In the genomic region with DNA sequence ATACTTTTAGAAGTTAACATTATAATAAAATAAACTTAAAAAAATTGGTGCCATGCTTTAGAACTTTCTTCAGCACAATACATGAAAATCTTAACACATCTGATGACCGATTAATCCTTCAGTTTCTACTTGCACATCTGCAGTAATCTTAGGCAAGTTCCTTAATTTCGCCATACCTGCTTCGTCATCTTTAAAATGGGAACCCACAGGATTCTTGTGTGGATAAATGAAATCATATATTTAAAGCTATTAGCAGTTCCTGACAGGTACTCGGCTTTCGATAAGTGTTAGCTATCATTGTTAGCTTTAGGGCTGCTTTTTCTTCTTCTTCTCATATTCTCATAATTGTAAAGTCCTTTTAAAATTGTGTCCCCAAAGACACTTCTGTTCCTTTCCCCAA, we compare ENCODE assay signal across 8 cellular contexts. TPM values are rescaled to one million over a fixed set of nuclear protein-coding genes. Genes with fewer than 3 reads are reported as not detected.
A peak's percentile ranks its signal among the peaks of the same experiment; 100 is the strongest.
DNase-seq lines count a peak whose midpoint lies in the region; ATAC-seq lines count a peak whose summit lies in the region.

No MANE protein-coding gene starts in this region.

- CTCF ChIA-PET in activated CD4-positive, alpha-beta memory T cell treated with anti-CD3 and anti-CD28 coated beads for 36 hours (lab: Charles Lee) = interaction anchor here (0.6 to 2.6 kb wide), 5 partner anchors 10 to 995 kb away, joined by 3 to 24 read pairs (median 5); partner anchors contain the start of gene SAMD9

- peak overlapping the region; percentile 99 for H3K4me3 Mint-ChIP-seq in T-helper 2 cell treated with Interferon-gamma antibody and Interleukin-4, amounts not matched to agents 5 μg/mL and 100 μg/mL, for 36 hours
- peak overlapping the region; percentile 91 for H3K4me3 Mint-ChIP-seq in activated CD4-positive, alpha-beta memory T cell treated with anti-CD3 and anti-CD28 coated beads for 36 hours

- H3K9me3 Mint-ChIP-seq in T-helper 2 cell treated with Interferon-gamma antibody and Interleukin-4, amounts not matched to agents 5 μg/mL and 100 μg/mL, for 36 hours = no peaks in the 10 kb centered on the region
- no peaks in the 10 kb centered on the region for H3K9me3 Mint-ChIP-seq in activated CD4-positive, alpha-beta memory T cell treated with anti-CD3 and anti-CD28 coated beads for 36 hours

- H3K4me1 ChIP-seq in subcutaneous abdominal adipose tissue (ENCODE audit: control insufficient read depth in 5 of 5, insufficient read depth in 5 of 5, low read length in 5 of 5) = peaks cover 0 to 22% (median 16%) of the 10 kb centered on the region in 5 donors

- no peaks in the 10 kb centered on the region for H3K9me3 ChIP-seq in iPS-18c (ENCODE audit: control insufficient read depth, insufficient read depth, low read length)
- no peaks in the 10 kb centered on the region for H3K9me3 ChIP-seq in subcutaneous abdominal adipose tissue (ENCODE audit: control insufficient read depth in 5 of 5, low read length in 5 of 5)

- POLR2A ChIA-PET in activated CD4-positive, alpha-beta memory T cell treated with anti-CD3 and anti-CD28 coated beads for 36 hours (lab: Charles Lee) = interaction anchor here (0.9 to 1.9 kb wide), 5 partner anchors 10 to 703 kb away, joined by 3 to 5 read pairs (median 3); partner anchors contain the start of genes CDK6, PEX1 and RBM48

- no peak overlapping the region for H3K27ac ChIP-seq in subcutaneous abdominal adipose tissue (ENCODE audit: low read depth, low read length)

- peaks cover 20% of the 10 kb centered on the region for H3K4me1 Mint-ChIP-seq in T-helper 2 cell treated with Interferon-gamma antibody and Interleukin-4, amounts not matched to agents 5 μg/mL and 100 μg/mL, for 36 hours (ENCODE audit: low read depth)
- H3K4me1 Mint-ChIP-seq in activated CD4-positive, alpha-beta memory T cell treated with anti-CD3 and anti-CD28 coated beads for 36 hours (ENCODE audit: low read depth) = peaks cover 11% of the 10 kb centered on the region

- peak overlapping the region in 3 of 5 donors; percentile 90 to 95 (median 92) for H3K9ac ChIP-seq in subcutaneous abdominal adipose tissue (ENCODE audit: low read length in 5 of 5)

- no peak for ATAC-seq in GM19035 (IDR thresholded peaks at IDR 0.05; ENCODE audit: unreplicated experiment)
- ATAC-seq in HG02678 (IDR thresholded peaks at IDR 0.05; ENCODE audit: unreplicated experiment) = no peak
- ATAC-seq in GM21717 (IDR thresholded peaks at IDR 0.05; ENCODE audit: unreplicated experiment) = no peak

- intact Hi-C loops in activated CD4-positive, alpha-beta memory T cell treated with anti-CD3 and anti-CD28 coated beads for 36 hours (cut with micrococcal nuclease) = loop anchor here (5.0 kb wide), 2 partner anchors 784 to 856 kb away; partner anchors contain the start of gene GATAD1

- no peak for DNase-seq in T-helper 2 cell treated with Interferon-gamma antibody and Interleukin-4, amounts not matched to agents 5 μg/mL and 100 μg/mL, for 36 hours (ENCODE audit: low spot score)
- no peak for DNase-seq in T-helper 2 cell
- DNase-seq in activated CD4-positive, alpha-beta memory T cell treated with anti-CD3 and anti-CD28 coated beads for 36 hours = no peak

- peaks cover 15% of the 10 kb centered on the region for H3K27me3 Mint-ChIP-seq in T-helper 2 cell treated with Interferon-gamma antibody and Interleukin-4, amounts not matched to agents 5 μg/mL and 100 μg/mL, for 36 hours (ENCODE audit: low read depth)
- no peaks in the 10 kb centered on the region for H3K27me3 Mint-ChIP-seq in activated CD4-positive, alpha-beta memory T cell treated with anti-CD3 and anti-CD28 coated beads for 36 hours

- H3K36me3 Mint-ChIP-seq in T-helper 2 cell treated with Interferon-gamma antibody and Interleukin-4, amounts not matched to agents 5 μg/mL and 100 μg/mL, for 36 hours (ENCODE audit: low read depth) = no peaks in the 10 kb centered on the region
- no peaks in the 10 kb centered on the region for H3K36me3 Mint-ChIP-seq in activated CD4-positive, alpha-beta memory T cell treated with anti-CD3 and anti-CD28 coated beads for 36 hours

- no peaks in the 10 kb centered on the region for H3K36me3 ChIP-seq in subcutaneous abdominal adipose tissue (ENCODE audit: control insufficient read depth in 5 of 5, insufficient read depth in 5 of 5, low read length in 5 of 5)

- H3K27me3 ChIP-seq in subcutaneous abdominal adipose tissue (ENCODE audit: control insufficient read depth in 5 of 5, insufficient read depth in 4 of 5, low read length in 5 of 5) = no peaks in the 10 kb centered on the region

- peak overlapping the region; percentile 94 for H3K27ac Mint-ChIP-seq in T-helper 2 cell treated with Interferon-gamma antibody and Interleukin-4, amounts not matched to agents 5 μg/mL and 100 μg/mL, for 36 hours
- peak overlapping the region; percentile 90 for H3K27ac Mint-ChIP-seq in activated CD4-positive, alpha-beta memory T cell treated with anti-CD3 and anti-CD28 coated beads for 36 hours

- H3K4me3 ChIP-seq in iPS-18c (ENCODE audit: insufficient read depth, low read depth, low read length) = peak overlapping the region; percentile 86; the same call in 1 of the 2 replicates
- peak overlapping the region; percentile 91 to 100 (median 95) for H3K4me3 ChIP-seq in subcutaneous abdominal adipose tissue (ENCODE audit: low read depth in 1 of 5, low read length in 5 of 5)

RNA-seq across cellular contexts. Expression of gene VPS50, which starts 0.9 kb away (rescaled TPM):
- total RNA-seq in activated CD4-positive, alpha-beta memory T cell treated with anti-CD3 and anti-CD28 coated beads for 36 hours = 10 to 100 TPM; 15.2 to 18.0 TPM

RNA-seq across cellular contexts. Expression of gene HEPACAM2, which starts 5.0 kb away (rescaled TPM):
- total RNA-seq in activated CD4-positive, alpha-beta memory T cell treated with anti-CD3 and anti-CD28 coated beads for 36 hours = under 1 TPM in 1 of 2 experiments, not detected in 1; 0.21 TPM
